In genomic region chr22:35352214-35353111, GRCh38 we compare ENCODE assay signal across 8 cellular contexts. TPM values are rescaled to one million over a fixed set of nuclear protein-coding genes. Genes with fewer than 3 reads are reported as not detected.
DNase-seq lines count a peak whose midpoint lies in the region; ATAC-seq and TF ChIP-seq lines count a peak whose summit lies in the region.

No MANE protein-coding gene starts in this region.

- H3K9me3 ChIP-seq in RWPE2 (ENCODE audit: severe bottlenecking) (no peaks in the 10 kb centered on the region), adrenal gland (replicated peaks in 1 of 3) (no peaks in the 10 kb centered on the region)

- H3K36me3 ChIP-seq in RWPE2 (ENCODE audit: low read depth): no peaks in the 10 kb centered on the region
- peaks cover 0 to 7% of the 10 kb centered on the region in 2 donors for H3K36me3 ChIP-seq in adrenal gland (replicated peaks in 1 of 2)

- ATAC-seq in GM21423 (IDR thresholded peaks at IDR 0.05; ENCODE audit: unreplicated experiment) (peak; percentile 33), RWPE2 (ENCODE audit: low read depth) (no peak), left lobe of liver (peak; percentile 34), GM18517 (IDR thresholded peaks at IDR 0.05; ENCODE audit: unreplicated experiment) (no peak), GM18870 (IDR thresholded peaks at IDR 0.05; ENCODE audit: unreplicated experiment) (no peak)

- H3K4me1 ChIP-seq in RWPE2 (ENCODE audit: insufficient read depth, poor library complexity, severe bottlenecking) (no peaks in the 10 kb centered on the region), adrenal gland (replicated peaks in 1 of 2) (peaks cover 14 to 19% of the 10 kb centered on the region in 2 donors)

- no peak overlapping the region for H3K4me3 ChIP-seq in RWPE2 (ENCODE audit: severe bottlenecking)
- no peak overlapping the region for H3K4me3 ChIP-seq in adrenal gland

- TF ChIP-seq CTCF in RWPE2 (IDR thresholded peaks at IDR 0.05; ENCODE audit: poor library complexity, severe bottlenecking) (peak; percentile 27), adrenal gland (IDR thresholded peaks at IDR 0.05) (peak in 4 of 6 experiments; percentile 24 to 59 (median 40))

- DNase-seq in AG08396 (ENCODE audit: low spot score) (peak; percentile 46), RWPE2 (ENCODE audit: low spot score) (no peak), adrenal gland (peak; percentile 54 to 92 (median 84)), left lobe of liver (ENCODE audit: low spot score) (no peak)
- DNase-seq in stimulated activated CD4-positive, alpha-beta T cell treated with anti-CD3 and anti-CD28 coated beads, TNF-alpha, amount 100 ng/mL, for 48 hours (ENCODE audit: low read depth in 3 of 3): peak; percentile 35 to 64 (median 37)

- intact Hi-C loops in adrenal gland (cut with DNase I): loop anchor here in 1 of 2 donors (5.0 kb wide), 2 partner anchors 230 to 270 kb away; no protein-coding TSS in a partner anchor

- 37 to 60% (median 51%) methylated on average over 17 to 19 of the region's 19 CpGs for WGBS in adrenal gland, 4 donors

- H3K27me3 ChIP-seq in RWPE2 (ENCODE audit: insufficient read depth, poor library complexity, severe bottlenecking) (no peaks in the 10 kb centered on the region), adrenal gland (no peaks in the 10 kb centered on the region)

- H3K27ac ChIP-seq in RWPE2 (ENCODE audit: poor library complexity, severe bottlenecking) (no peak overlapping the region), adrenal gland (peak overlapping the region; percentile 16 to 86 (median 76))

- peak; percentile 8 to 39 for TF ChIP-seq POLR2A in adrenal gland (IDR thresholded peaks at IDR 0.05)

RNA-seq across cellular contexts. Expression of gene HMOX1, which starts 28.4 kb away (rescaled TPM):
- total RNA-seq in adrenal gland: 100 to 1,000 TPM in 2 of 8 donors, 10 to 100 TPM in 6; 30.8 to 578 (median 57.4) TPM
- polyA plus RNA-seq in adrenal gland: 10 to 100 TPM; 15.4 to 27.6 (median 27.3) TPM
- total RNA-seq in left lobe of liver: 35.9 TPM

RNA-seq across cellular contexts. Expression of gene MCM5, which starts 47.5 kb away (rescaled TPM):
- total RNA-seq in adrenal gland (10 to 100 TPM in 7 of 8 donors, 1 to 10 TPM in 1; 9.0 to 20.1 (median 16.4) TPM), left lobe of liver (9.1 TPM)
- 1 to 10 TPM; 3.9 to 9.6 (median 7.0) TPM for polyA plus RNA-seq in adrenal gland

RNA-seq across cellular contexts. Expression of gene TOM1, which starts 52.8 kb away (rescaled TPM):
- total RNA-seq in adrenal gland (100 to 1,000 TPM in 5 of 8 donors, 10 to 100 TPM in 3; 82.8 to 188 (median 109) TPM), left lobe of liver (49.1 TPM)
- 100 to 1,000 TPM in 2 of 3 donors, 10 to 100 TPM in 1; 96.5 to 121 (median 111) TPM for polyA plus RNA-seq in adrenal gland

Comparison
In these comparisons a context has a peak if more than half of its experiments do, and no peak if none do; other contexts are left out.
1. DNase-seq: peak in AG08396 (single experiment), adrenal gland (7 of 7) and stimulated activated CD4-positive, alpha-beta T cell treated with anti-CD3 and anti-CD28 coated beads, TNF-alpha, amount 100 ng/mL, for 48 hours (3 of 3); none in RWPE2 (single experiment) and left lobe of liver (single experiment).
2. ATAC-seq: peak in GM21423 (single experiment) and left lobe of liver (single experiment); none in RWPE2 (single experiment), GM18517 (single experiment) and GM18870 (single experiment).